ENCODE assay signal across 23 cellular contexts in the genomic region with DNA sequence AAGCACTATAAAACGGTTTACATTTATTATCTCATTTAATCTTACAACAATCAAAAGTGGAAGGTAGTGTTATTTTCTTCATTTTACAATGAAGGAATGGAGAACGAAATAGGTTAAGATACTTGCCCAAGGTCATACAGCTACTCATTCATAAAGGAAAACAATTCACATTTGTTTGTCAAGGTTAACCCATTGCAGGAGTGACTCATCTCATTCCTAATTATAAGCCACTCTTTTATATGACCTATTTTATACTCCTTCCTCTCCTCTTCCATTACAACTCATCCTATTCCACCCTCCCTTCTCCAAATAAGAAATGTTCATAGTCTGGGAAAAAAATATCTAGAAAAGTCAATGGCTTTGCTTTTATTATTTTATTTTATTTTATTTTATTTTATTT. TPM values are rescaled to one million over a fixed set of nuclear protein-coding genes. Genes with fewer than 3 reads are reported as not detected.
DNase-seq lines count a peak whose midpoint lies in the region; ATAC-seq and TF ChIP-seq lines count a peak whose summit lies in the region.
"Had no signal": no experiment of that assay in that cellular context is flagged by ENCODE, and none has a peak within 500 bp of the region (broad histone marks: within the 10 kb centered on the region; RNA-seq: fewer than 3 reads in every experiment).

No MANE protein-coding gene starts in this region.

- H3K9me3 ChIP-seq in mammary epithelial cell (replicated peaks; ENCODE audit: insufficient read depth, low read length), result no peaks in the 10 kb centered on the region
- H3K9me3 ChIP-seq: A549, BE2C, HAP-1 had no signal

- no peaks in the 10 kb centered on the region for H3K4me1 ChIP-seq in mammary epithelial cell (ENCODE audit: insufficient read depth, low read length)
- H3K4me1 ChIP-seq: A549, BE2C, HAP-1 had no signal

- intact Hi-C loops in sciatic nerve (cut with DNase I), result no loop called here
- intact Hi-C loops in posterior vena cava (cut with DNase I), result no loop called here
- intact Hi-C loops in mammary epithelial cell (cut with micrococcal nuclease), result no loop called here

- in situ Hi-C loops in mammary epithelial cell (cut with MboI; ENCODE audit: low sequenced_read_pairs in 2 of 2), result no loop called here

- H3K27me3 ChIP-seq in mammary epithelial cell (ENCODE audit: insufficient read depth, low read length), result peaks cover under 1% of the 10 kb centered on the region
- H3K27me3 ChIP-seq: BE2C; BLaER1 treated with 17β-estradiol and CSF1 and Interleukin-3, amounts not matched to agents 10 nM and 100 nM had no signal

- H3K27ac ChIP-seq in mammary epithelial cell (ENCODE audit: insufficient read depth, low read depth, low read length), result no peak overlapping the region
- H3K27ac ChIP-seq: A549; BLaER1 treated with 17β-estradiol and CSF1 and Interleukin-3, amounts not matched to agents 10 nM and 100 nM had no signal

- 17% methylated on average over 2 of the region's 2 CpGs for WGBS in mammary epithelial cell (ENCODE audit: low coverage, missing lambda C conversion rate)

- H3K36me3 ChIP-seq in mammary epithelial cell (ENCODE audit: insufficient read depth, low read length), result no peaks in the 10 kb centered on the region
- H3K36me3 ChIP-seq: BE2C; BLaER1 treated with 17β-estradiol and CSF1 and Interleukin-3, amounts not matched to agents 10 nM and 100 nM; HAP-1 had no signal

- CTCF ChIA-PET in mammary epithelial cell (lab: Charles Lee; ENCODE audit: low non-redundant PET), result no interaction called here

- H3K9ac ChIP-seq in mammary epithelial cell (ENCODE audit: insufficient read depth, low read length), result no peak overlapping the region
- H3K9ac ChIP-seq: BLaER1 treated with 17β-estradiol and CSF1 and Interleukin-3, amounts not matched to agents 10 nM and 100 nM had no signal

- no peak overlapping the region for H3K4me2 ChIP-seq in mammary epithelial cell (ENCODE audit: insufficient read depth, low read depth, low read length)
- H3K4me2 ChIP-seq: A549; BLaER1 treated with 17β-estradiol and CSF1 and Interleukin-3, amounts not matched to agents 10 nM and 100 nM; GM23338 had no signal

- H3K79me2 ChIP-seq in mammary epithelial cell (ENCODE audit: insufficient read depth, low read length), result no peaks in the 10 kb centered on the region

- DNase-seq in ELR (ENCODE audit: low read depth) (peak; percentile 4), M059J (ENCODE audit: low read depth) (peak; percentile 58), SW480 (ENCODE audit: low spot score) (peak; percentile 6), sciatic nerve (ENCODE audit: low spot score) (no peak), posterior vena cava (ENCODE audit: low spot score) (no peak), mammary epithelial cell (no peak)
- DNase-seq: 8988T; ACHN; AML-193; BE2C; Calu3; CD4-positive, alpha-beta T cell; CD8-positive, alpha-beta memory T cell; COR-L47; DMS53; DMS79 treated with DMSO at 0.1 percent for 48 hours; HFFc6 had no signal

- H2AFZ ChIP-seq in mammary epithelial cell (ENCODE audit: low read depth, low read length), result no peak overlapping the region
- H2AFZ ChIP-seq: GM23338 had no signal

- H3K4me3 ChIP-seq in mammary epithelial cell (replicated peaks in 1 of 3; ENCODE audit: insufficient read depth in 1 of 3, low read depth in 2 of 3, low read length in 3 of 3), result no peak overlapping the region
- H3K4me3 ChIP-seq: A549; BLaER1 treated with 17β-estradiol and CSF1 and Interleukin-3, amounts not matched to agents 10 nM and 100 nM; GM23338; HAP-1 had no signal

- TF ChIP-seq CTCF in mammary epithelial cell (conservative IDR thresholded peaks at IDR 0.05 in 1 of 2, IDR thresholded peaks at IDR 0.05 in 1 of 2; ENCODE audit: extremely low read depth in 1 of 2, insufficient read depth in 1 of 2, low read depth in 1 of 2, low read length in 2 of 2), result no peak

- BruUV-seq in mammary epithelial cell (replicated peaks; lab: Mats Ljungman, UMichigan), result no TSS peak

- no peaks in the 10 kb centered on the region for H4K20me1 ChIP-seq in mammary epithelial cell (ENCODE audit: insufficient read depth, low read length)
- H4K20me1 ChIP-seq: BLaER1 treated with 17β-estradiol and CSF1 and Interleukin-3, amounts not matched to agents 10 nM and 100 nM had no signal

- dilution Hi-C loops in mammary epithelial cell (cut with HindIII; ENCODE audit: low sequenced_read_pairs), result no loop called here

- no peak for ATAC-seq in sciatic nerve
- ATAC-seq: A549, GM23338 had no signal

RNA-seq across cellular contexts. Expression of a gene that starts 29.6 kb away (rescaled TPM):
- not detected in 2 replicates for total RNA-seq in M059J (2014; rRNA removed; shearing (Covaris generic))
- total RNA-seq in sciatic nerve (1.4 TPM), posterior vena cava (under 1 TPM; 0.62 to 0.83 TPM), mammary epithelial cell (not detected)
- polyA plus RNA-seq in mammary epithelial cell, result not detected
- polyA minus RNA-seq in mammary epithelial cell, result not detected
- total RNA-seq: Calu3; CD4-positive, alpha-beta T cell; CD8-positive, alpha-beta memory T cell; GM23338; H4; HFFc6 had no signal
- polyA plus RNA-seq: A549; CD14-positive monocyte; CD8-positive, alpha-beta memory T cell; GM23338 had no signal

RNA-seq across cellular contexts. Expression of a gene that starts 47.8 kb away (rescaled TPM):
- 19.2 and 24.2 TPM in 2 replicates for total RNA-seq in M059J (2014; rRNA removed; shearing (Covaris generic))
- total RNA-seq in sciatic nerve (18.1 TPM), posterior vena cava (10 to 100 TPM; 16.0 to 17.6 TPM), mammary epithelial cell (10 to 100 TPM; 21.0 to 21.8 TPM)
- 9.6 TPM for polyA plus RNA-seq in mammary epithelial cell
- polyA minus RNA-seq in mammary epithelial cell, result 5.9 TPM

Comparison
In these comparisons a context has a peak if more than half of its experiments do, and no peak if none do; other contexts are left out.
1. DNase-seq: peak in ELR (single experiment), M059J (single experiment) and SW480 (single experiment); none in sciatic nerve (single experiment), posterior vena cava (single experiment) and mammary epithelial cell (single experiment).